ENCODE assay signal across 18 cellular contexts in the genomic region with DNA sequence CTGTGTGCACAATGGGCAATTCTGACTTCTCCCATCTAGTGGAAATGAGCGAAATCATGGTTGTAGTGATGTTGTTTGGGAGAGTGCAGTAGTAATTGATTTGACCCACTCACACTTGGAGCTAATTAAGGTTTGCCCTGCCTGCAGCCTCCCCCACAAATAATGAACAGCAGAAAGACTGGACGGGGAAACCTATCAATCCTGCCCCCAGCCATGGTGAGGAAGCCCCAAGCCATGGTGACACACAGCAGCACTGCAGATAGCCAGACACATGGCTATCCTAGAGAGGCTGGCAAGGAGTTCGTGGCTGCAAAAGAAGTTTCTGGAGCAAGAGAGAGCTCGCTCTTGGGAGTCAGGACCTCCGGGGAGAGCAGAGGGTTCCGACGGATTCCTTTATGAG. TPM values are rescaled to one million over a fixed set of nuclear protein-coding genes. Genes with fewer than 3 reads are reported as not detected.
DNase-seq lines count a peak whose midpoint lies in the region; ATAC-seq and TF ChIP-seq lines count a peak whose summit lies in the region.
"Had no signal": no experiment of that assay in that cellular context is flagged by ENCODE, and none has a peak within 500 bp of the region (broad histone marks: within the 10 kb centered on the region; RNA-seq: fewer than 3 reads in every experiment).

No MANE protein-coding gene starts in this region.

- peak overlapping the region; percentile 19 for H3K27ac Mint-ChIP-seq in neural progenitor cell
- H3K27ac Mint-ChIP-seq: B cell; CD4-positive, alpha-beta T cell; CD8-positive, alpha-beta T cell had no signal

- H3K4me3 ChIP-seq in H7 (ENCODE audit: insufficient read depth, low read depth, low read length) (no peak overlapping the region), neural progenitor cell (no peak overlapping the region)
- H3K4me3 ChIP-seq: A549; BLaER1 treated with 17β-estradiol and CSF1 and Interleukin-3, amounts not matched to agents 10 nM and 100 nM had no signal

- peaks cover 15% of the 10 kb centered on the region for H3F3A ChIP-seq in neural progenitor cell (ENCODE audit: low read depth)

- H2AFZ ChIP-seq in neural progenitor cell (replicated peaks) = no peak overlapping the region

- ATAC-seq in GM18511 (IDR thresholded peaks at IDR 0.05; ENCODE audit: unreplicated experiment) = no peak
- ATAC-seq: A549; CD8-positive, alpha-beta T cell had no signal

- H3K9me3 Mint-ChIP-seq in neural progenitor cell = no peaks in the 10 kb centered on the region
- H3K9me3 Mint-ChIP-seq: CD4-positive, alpha-beta T cell; CD8-positive, alpha-beta T cell had no signal

- no peaks in the 10 kb centered on the region for H3K79me2 ChIP-seq in neural progenitor cell (ENCODE audit: low read depth)

- H3K4me1 ChIP-seq in neural progenitor cell = peaks cover 28% of the 10 kb centered on the region
- H3K4me1 ChIP-seq: A549, Caco-2 had no signal

- no peaks in the 10 kb centered on the region for H3K9me3 ChIP-seq in neural progenitor cell (ENCODE audit: low read depth)
- H3K9me3 ChIP-seq: A549; BLaER1 treated with 17β-estradiol and CSF1 and Interleukin-3, amounts not matched to agents 10 nM and 100 nM; Caco-2 had no signal

- H3K4me3 Mint-ChIP-seq in neural progenitor cell = no peak overlapping the region
- H3K4me3 Mint-ChIP-seq: B cell; CD4-positive, alpha-beta T cell; CD8-positive, alpha-beta T cell had no signal

- H3K27me3 ChIP-seq in H7 (ENCODE audit: control insufficient read depth, insufficient read depth, low read length) (no peaks in the 10 kb centered on the region), neural progenitor cell (no peaks in the 10 kb centered on the region)
- H3K27me3 ChIP-seq: BLaER1 treated with 17β-estradiol and CSF1 and Interleukin-3, amounts not matched to agents 10 nM and 100 nM had no signal

- H3K36me3 ChIP-seq in H7 (replicated peaks; ENCODE audit: control insufficient read depth, insufficient read depth, low read length) (no peaks in the 10 kb centered on the region), neural progenitor cell (no peaks in the 10 kb centered on the region)
- H3K36me3 ChIP-seq: BLaER1 treated with 17β-estradiol and CSF1 and Interleukin-3, amounts not matched to agents 10 nM and 100 nM had no signal

- no peak overlapping the region for H3K27ac ChIP-seq in neural progenitor cell
- H3K27ac ChIP-seq: 22Rv1; A549; BLaER1 treated with 17β-estradiol and CSF1 and Interleukin-3, amounts not matched to agents 10 nM and 100 nM; C4-2B had no signal

- peak; percentile 52 for DNase-seq in activated CD8-positive, alpha-beta memory T cell treated with anti-CD3 and anti-CD28 coated beads for 24 hours
- no peak for DNase-seq in activated CD8-positive, alpha-beta memory T cell treated with anti-CD3 and anti-CD28 coated beads, Interleukin-2, amount 50 U/mL, for 4 hours
- DNase-seq in H7 (peak; percentile 10), neural progenitor cell (ENCODE audit: low spot score) (no peak)
- DNase-seq: AML-193; Caco-2; Calu3; CD4-positive, alpha-beta T cell; CD8-positive, alpha-beta T cell; DMS79 treated with DMSO at 0.1 percent for 48 hours; GF-D8 had no signal

- H3K4me1 Mint-ChIP-seq in neural progenitor cell = peaks cover 38% of the 10 kb centered on the region
- H3K4me1 Mint-ChIP-seq: B cell had no signal

- peaks cover 34% of the 10 kb centered on the region for H4K20me1 ChIP-seq in neural progenitor cell (ENCODE audit: low read depth)

- H3K4me2 ChIP-seq in neural progenitor cell = no peak overlapping the region
- H3K4me2 ChIP-seq: A549 had no signal

- peaks cover 11% of the 10 kb centered on the region for H3K27me3 Mint-ChIP-seq in neural progenitor cell (ENCODE audit: insufficient read depth, low read depth)

- H3K9ac ChIP-seq in neural progenitor cell = no peak overlapping the region
- H3K9ac ChIP-seq: BLaER1 treated with 17β-estradiol and CSF1 and Interleukin-3, amounts not matched to agents 10 nM and 100 nM had no signal

- H3K36me3 Mint-ChIP-seq in neural progenitor cell = no peaks in the 10 kb centered on the region
- H3K36me3 Mint-ChIP-seq: CD8-positive, alpha-beta T cell had no signal

- no peak for TF ChIP-seq CTCF in neural progenitor cell (IDR thresholded peaks at IDR 0.05)

RNA-seq across cellular contexts. Expression of gene SAYSD1, which starts 27.8 kb away (rescaled TPM):
- 11.0 and 11.3 TPM in 2 replicates for total RNA-seq in H7 (2014; rRNA removed; shearing (Covaris generic))
- total RNA-seq in neural progenitor cell (ENCODE audit: low replicate concordance) = 8.2 and 10.8 TPM in 2 replicates

RNA-seq across cellular contexts. Expression of gene GLP1R, which starts 38.6 kb away (rescaled TPM):
- 0.18 and 0.87 TPM in 2 replicates for total RNA-seq in H7 (2014; rRNA removed; shearing (Covaris generic))
- 0.82 and 1.3 TPM in 2 replicates for total RNA-seq in neural progenitor cell (ENCODE audit: low replicate concordance)
- total RNA-seq: A172; B cell; Caco-2; CD4-positive, alpha-beta T cell; CD8-positive, alpha-beta T cell had no signal

Comparison
In these comparisons a context has a peak if more than half of its experiments do, and no peak if none do; other contexts are left out.
1. DNase-seq: peak in activated CD8-positive, alpha-beta memory T cell treated with anti-CD3 and anti-CD28 coated beads for 24 hours (single experiment) and H7 (single experiment); none in activated CD8-positive, alpha-beta memory T cell treated with anti-CD3 and anti-CD28 coated beads, Interleukin-2, amount 50 U/mL, for 4 hours (single experiment) and neural progenitor cell (single experiment).